17 cellular contexts compared by ENCODE assay signal in genomic region chr10:112348759-112349158, GRCh38.
"Had no signal": no experiment of that assay in that cellular context is flagged by ENCODE, and none has a peak within 500 bp of the region (broad histone marks: within the 10 kb centered on the region; RNA-seq: fewer than 3 reads in every experiment).

No MANE protein-coding gene starts in this region.

- DNase-seq: colonic mucosa; dermis blood vessel endothelial cell; dorsolateral prefrontal cortex; effector CD4-positive, alpha-beta T cell; effector memory CD4-positive, alpha-beta T cell; foreskin keratinocyte; heart left ventricle; hypothalamus; immature natural killer cell; left lung; left ventricle myocardium superior; lower lobe of right lung; mesenchymal stem cell; naive B cell had no signal

- H3K27ac ChIP-seq: colonic mucosa, esophagus muscularis mucosa, foreskin keratinocyte, gastroesophageal sphincter, heart left ventricle, hepatocyte, left lung, lower lobe of right lung had no signal
